Comparison of ENCODE assay signal across 12 cellular contexts in the genomic region with DNA sequence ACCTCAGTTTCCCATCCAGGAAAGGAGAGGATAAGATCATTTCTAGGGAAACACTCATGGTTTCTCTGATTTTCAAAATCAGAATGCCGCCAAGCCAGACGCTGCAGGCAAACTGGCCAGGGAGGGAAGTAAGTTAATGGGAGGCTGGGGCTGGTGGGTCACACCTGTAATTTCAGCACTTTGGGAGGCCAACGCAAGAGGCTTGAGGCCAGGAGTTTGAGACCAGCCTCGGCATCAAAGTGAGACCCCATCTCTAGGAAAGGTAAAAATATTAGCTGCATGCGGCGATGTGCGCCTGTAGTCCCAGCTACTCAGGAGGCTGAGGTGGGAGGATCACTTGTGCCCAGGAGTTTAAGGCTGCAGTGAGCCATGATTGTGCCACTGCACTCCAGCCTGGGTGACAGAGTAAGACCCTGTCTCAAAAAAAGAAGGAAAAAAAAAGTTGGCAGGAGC. TPM values are rescaled to one million over a fixed set of nuclear protein-coding genes. Genes with fewer than 3 reads are reported as not detected.
DNase-seq lines count a peak whose midpoint lies in the region; FAIRE-seq and TF ChIP-seq lines count a peak whose summit lies in the region.
"Had no signal": no experiment of that assay in that cellular context is flagged by ENCODE, and none has a peak within 500 bp of the region (broad histone marks: within the 10 kb centered on the region; RNA-seq: fewer than 3 reads in every experiment).

No MANE protein-coding gene starts in this region.

- peak overlapping the region; percentile 73 to 94 (median 83) for H3K27ac ChIP-seq in Peyer's patch
- H3K27ac ChIP-seq in H1 (ENCODE audit: low read depth, low read length), result no peak overlapping the region
- H3K27ac ChIP-seq in skin epidermis, result peak overlapping the region; percentile 14 to 97 (median 77)

- H3K4me1 ChIP-seq in Peyer's patch (peaks cover 0 to 48% (median 29%) of the 10 kb centered on the region in 4 donors), H1 (replicated peaks in 1 of 4; ENCODE audit: control insufficient read depth in 3 of 4, insufficient read depth in 4 of 4, low read length in 3 of 4) (peaks cover 11 to 35% (median 17%) of the 10 kb centered on the region in 4 experiments)

- no peak overlapping the region; the same call in 1 of the 2 replicates for H4K8ac ChIP-seq in H1 (ENCODE audit: extremely low read depth, insufficient read depth, low read length)

- TF ChIP-seq RAD21 in H1 (IDR thresholded peaks at IDR 0.05 in 1 of 2, conservative IDR thresholded peaks at IDR 0.05 in 1 of 2; ENCODE audit: low read depth in 2 of 2, low read length in 2 of 2), result no peak

- no peak overlapping the region for H2AFZ ChIP-seq in H1 (ENCODE audit: low read length)

- no peaks in the 10 kb centered on the region for H3K27me3 Mint-ChIP-seq in T-helper 2 cell treated with Interferon-gamma antibody and Interleukin-4, amounts not matched to agents 5 μg/mL and 100 μg/mL, for 36 hours (ENCODE audit: low read depth)

- no peak overlapping the region for H2BK15ac ChIP-seq in H1 (ENCODE audit: low read length)

- H3K79me2 ChIP-seq in H1 (ENCODE audit: control insufficient read depth in 1 of 2, insufficient read depth in 2 of 2, low read length in 2 of 2), result no peaks in the 10 kb centered on the region

- no peaks in the 10 kb centered on the region for H3K23me2 ChIP-seq in H1 (ENCODE audit: low read depth, low read length)

- H3K79me1 ChIP-seq in H1 (ENCODE audit: low read depth, low read length), result no peaks in the 10 kb centered on the region

- H3K27me3 ChIP-seq in Peyer's patch, result no peaks in the 10 kb centered on the region
- H3K27me3 ChIP-seq in H1 (replicated peaks in 1 of 4; ENCODE audit: control insufficient read depth in 3 of 4, extremely low read depth in 1 of 4, insufficient read depth in 3 of 4, low read length in 3 of 4), result no peaks in the 10 kb centered on the region

- POLR2A ChIA-PET in H1 (lab: Charles Lee; ENCODE audit: partially characterized antibody), result no interaction called here

- no peak for FAIRE-seq in H1 (lab: Jason Lieb, UNC)
- FAIRE-seq: A204.1, G401.6 had no signal

- H3K23ac ChIP-seq in H1 (ENCODE audit: insufficient read length), result no peak overlapping the region

- no peak overlapping the region for H2BK120ac ChIP-seq in H1 (replicated peaks; ENCODE audit: low read depth, low read length)

- TF ChIP-seq EP300 in H1 (IDR thresholded peaks at IDR 0.05; ENCODE audit: borderline replicate concordance in 1 of 2, low read depth in 2 of 2, low read length in 2 of 2), result no peak

- no peaks in the 10 kb centered on the region for H3K9me3 Mint-ChIP-seq in T-helper 2 cell treated with Interferon-gamma antibody and Interleukin-4, amounts not matched to agents 5 μg/mL and 100 μg/mL, for 36 hours

- H2BK20ac ChIP-seq in H1 (ENCODE audit: low read length), result no peak overlapping the region

- no peaks in the 10 kb centered on the region for H4K20me1 ChIP-seq in H1 (replicated peaks in 1 of 2; ENCODE audit: control insufficient read depth in 1 of 2, insufficient read depth in 2 of 2, low read length in 2 of 2)

- no peak overlapping the region for H3K56ac ChIP-seq in H1 (replicated peaks; ENCODE audit: insufficient read length, low read depth, low read length)

- CTCF ChIA-PET in H1 (lab: Charles Lee; ENCODE audit: partially characterized antibody), result interaction anchor here (0.7 to 10.0 kb wide), 6 partner anchors 13 to 63 kb away, joined by 3 to 90 read pairs (median 5); no protein-coding TSS in a partner anchor

- peaks cover 49% of the 10 kb centered on the region for H3K4me1 Mint-ChIP-seq in T-helper 2 cell treated with Interferon-gamma antibody and Interleukin-4, amounts not matched to agents 5 μg/mL and 100 μg/mL, for 36 hours (ENCODE audit: low read depth)

- H3K36me3 Mint-ChIP-seq in T-helper 2 cell treated with Interferon-gamma antibody and Interleukin-4, amounts not matched to agents 5 μg/mL and 100 μg/mL, for 36 hours (ENCODE audit: low read depth), result peaks cover 49% of the 10 kb centered on the region

- H3K4me2 ChIP-seq in H1 (ENCODE audit: insufficient read depth in 1 of 2, low read depth in 2 of 2, low read length in 2 of 2), result no peak overlapping the region

- H4K91ac ChIP-seq in H1 (replicated peaks; ENCODE audit: insufficient read length, low read length), result no peak overlapping the region

- no peak overlapping the region for H2AK5ac ChIP-seq in H1 (ENCODE audit: low read depth, low read length)

- H3K9ac ChIP-seq in H1 (replicated peaks in 1 of 4; ENCODE audit: extremely low read depth in 1 of 4, low read depth in 3 of 4, low read length in 3 of 4), result no peak overlapping the region

- no peak overlapping the region for H4K5ac ChIP-seq in H1 (ENCODE audit: insufficient read length, low read depth, low read length)

- DNase-seq in T-helper 2 cell treated with Interferon-gamma antibody and Interleukin-4, amounts not matched to agents 5 μg/mL and 100 μg/mL, for 36 hours (ENCODE audit: low spot score), result no peak
- DNase-seq in T-helper 2 cell (no peak), Peyer's patch (peak in 1 of 3 donors; percentile 46), H1 (ENCODE audit: low read depth in 1 of 2, low spot score in 2 of 2) (no peak), erythroblast (lab: John Stamatoyannopoulos, UW) (no peak), NCI-H1417 (lab: John Stamatoyannopoulos, UW) (no peak), NCI-H526 treated with DMSO at 0.1 percent for 48 hours (lab: John Stamatoyannopoulos, UW) (no peak)
- DNase-seq: cortex of kidney had no signal

- 0 out of 2 replicates have a peak overlapping the region, but pooled peaks have one; percentile 17 for H2BK12ac ChIP-seq in H1 (ENCODE audit: low read depth, low read length)

- no peaks in the 10 kb centered on the region for H3K36me3 ChIP-seq in Peyer's patch
- H3K36me3 ChIP-seq in H1 (ENCODE audit: control insufficient read depth in 2 of 4, insufficient read depth in 4 of 4, low read length in 3 of 4), result no peaks in the 10 kb centered on the region

- TF ChIP-seq POLR2A in Peyer's patch (IDR thresholded peaks at IDR 0.05) (no peak), H1 (IDR thresholded peaks at IDR 0.05; ENCODE audit: control extremely low read depth in 1 of 2, low read depth in 2 of 2, low read length in 2 of 2) (no peak), erythroblast (IDR thresholded peaks at IDR 0.05; ENCODE audit: low read length) (no peak)

- TF ChIP-seq CTCF in Peyer's patch (IDR thresholded peaks at IDR 0.05) (no peak), H1 (IDR thresholded peaks at IDR 0.05; ENCODE audit: control extremely low read depth in 1 of 3, insufficient read depth in 1 of 3, low read depth in 1 of 3, low read length in 3 of 3) (no peak)

- H3K4me3 ChIP-seq in Peyer's patch (peak overlapping the region; percentile 36 to 49 (median 40)), H1 (ENCODE audit: extremely low read depth in 1 of 4, insufficient read depth in 2 of 4, low read depth in 3 of 4, low read length in 4 of 4) (no peak overlapping the region), skin epidermis (peak overlapping the region; percentile 25 to 46 (median 30))

- H3K9me3 ChIP-seq in Peyer's patch (no peaks in the 10 kb centered on the region), H1 (ENCODE audit: insufficient read depth in 2 of 2, low read depth in 1 of 2, low read length in 1 of 2) (no peaks in the 10 kb centered on the region)

- no peak overlapping the region for H2BK5ac ChIP-seq in H1 (ENCODE audit: low read depth, low read length)

- no peak overlapping the region for H3K4ac ChIP-seq in H1 (replicated peaks; ENCODE audit: insufficient read length, low read depth, low read length)

- no peak overlapping the region for H3K18ac ChIP-seq in H1 (ENCODE audit: extremely low read depth, low read length)

- H3K14ac ChIP-seq in H1 (ENCODE audit: insufficient read length), result no peak overlapping the region

- WGBS in H1 (ENCODE audit: extremely low coverage in 1 of 2, insufficient coverage in 1 of 2, insufficient read length in 1 of 2, insufficient replicate concordance in 2 of 2, low coverage in 1 of 2, low lambda C conversion rate in 2 of 2, missing lambda C conversion rate in 1 of 2), 2 experiments, result 90% methylated on average over 7 of the region's 7 CpGs; no CpG with 5 or more reads in 1 of the 2 experiments

- peak overlapping the region; percentile 99 for H3K27ac Mint-ChIP-seq in T-helper 2 cell treated with Interferon-gamma antibody and Interleukin-4, amounts not matched to agents 5 μg/mL and 100 μg/mL, for 36 hours
- H3K27ac Mint-ChIP-seq: progenitor cell of endocrine pancreas had no signal

- peak overlapping the region; percentile 99 for H3K4me3 Mint-ChIP-seq in T-helper 2 cell treated with Interferon-gamma antibody and Interleukin-4, amounts not matched to agents 5 μg/mL and 100 μg/mL, for 36 hours

TF ChIP-seq in H1, 55 proteins besides CTCF, POLR2A, EP300 and RAD21 (continues in another document):
- no peak for TF ChIP-seq KDM5A (IDR thresholded peaks at IDR 0.05; ENCODE audit: low read length)
- no peak for TF ChIP-seq BRCA1 (IDR thresholded peaks at IDR 0.05; ENCODE audit: low read depth, low read length)
- TF ChIP-seq EGR1 (IDR thresholded peaks at IDR 0.05; ENCODE audit: borderline replicate concordance, low read depth, low read length), result no peak
- no peak for TF ChIP-seq CREB1 (IDR thresholded peaks at IDR 0.05)
- no peak for TF ChIP-seq TAF1 (IDR thresholded peaks at IDR 0.05; ENCODE audit: low read depth, low read length)
- TF ChIP-seq CBX5 (IDR thresholded peaks at IDR 0.05; ENCODE audit: low read depth, low read length), result no peak

RNA-seq across cellular contexts. Expression of gene SELPLG, which starts 0.6 kb away (rescaled TPM):
- total RNA-seq in Peyer's patch, result 1 to 10 TPM; 2.4 to 9.4 (median 5.9) TPM
- 0.13 TPM in 1 of 2 replicates, not detected in the other for total RNA-seq in H1 (2021; fragmentation: NEBNext Ultra II Directional; extraction: Animal tissue kit (Norgen Biotek cat#: 25700))
- polyA plus RNA-seq in H1 (2011; rRNA removed), result 0.18 and 0.19 TPM in 2 replicates
- polyA plus RNA-seq in H1 (2011; cell fraction: cytosol; rRNA removed), result 0.09 TPM
- 0.09 TPM for polyA plus RNA-seq in H1 (2011; cell fraction: nucleus; rRNA removed)
- 0.09 TPM in 1 of 4 replicates, not detected in the others for polyA plus RNA-seq in H1 (2012, experiment 1 of 2)
- not detected for polyA plus RNA-seq in H1 (2012, experiment 2 of 2)
- polyA plus RNA-seq in H1 (2013, experiment 1 of 2), result 0.08 TPM
- polyA plus RNA-seq in H1 (2013, experiment 2 of 2), result 0.06 TPM
- polyA minus RNA-seq in H1 (2011; rRNA and poly(A)+ RNA removed), result 0.10 TPM in 1 of 2 replicates, not detected in the other
- polyA minus RNA-seq in H1 (2011; cell fraction: cytosol; rRNA and poly(A)+ RNA removed), result not detected
- not detected for polyA minus RNA-seq in H1 (2011; cell fraction: nucleus; rRNA and poly(A)+ RNA removed)
- total RNA-seq: progenitor cell of endocrine pancreas had no signal

RNA-seq across cellular contexts. Expression of gene TMEM119, which starts 35.2 kb away (rescaled TPM):
- total RNA-seq in Peyer's patch, result 10 to 100 TPM in 1 of 4 donors, 1 to 10 TPM in 3; 1.8 to 17.3 (median 3.4) TPM
- total RNA-seq in H1 (2021; fragmentation: NEBNext Ultra II Directional; extraction: Animal tissue kit (Norgen Biotek cat#: 25700)), result 0.48 and 0.61 TPM in 2 replicates
- polyA plus RNA-seq in H1 (2011; rRNA removed), result 0.35 TPM in 2 replicates
- polyA plus RNA-seq in H1 (2011; cell fraction: cytosol; rRNA removed), result 0.41 TPM
- 0.27 TPM for polyA plus RNA-seq in H1 (2011; cell fraction: nucleus; rRNA removed)
- 0.16 to 0.42 TPM (median 0.24 TPM) in 4 replicates for polyA plus RNA-seq in H1 (2012, experiment 1 of 2)
- polyA plus RNA-seq in H1 (2012, experiment 2 of 2), result 0.26 TPM
- 0.55 TPM for polyA plus RNA-seq in H1 (2013, experiment 1 of 2)
- polyA plus RNA-seq in H1 (2013, experiment 2 of 2), result 0.68 TPM
- not detected in 2 replicates for polyA minus RNA-seq in H1 (2011; rRNA and poly(A)+ RNA removed)
- polyA minus RNA-seq in H1 (2011; cell fraction: cytosol; rRNA and poly(A)+ RNA removed), result not detected
- polyA minus RNA-seq in H1 (2011; cell fraction: nucleus; rRNA and poly(A)+ RNA removed), result not detected
- total RNA-seq: progenitor cell of endocrine pancreas had no signal

Comparison
In these comparisons a context has a peak if more than half of its experiments do, and no peak if none do; other contexts are left out.
1. H3K4me3 ChIP-seq: peak in Peyer's patch (4 of 4) and skin epidermis (7 of 7); none in H1 (0 of 4).